In genomic region chr2:1517786-1518500, GRCh38 we compare ENCODE assay signal across 21 cellular contexts.
DNase-seq lines count a peak whose midpoint lies in the region; ATAC-seq lines count a peak whose summit lies in the region.
"Had no signal": no experiment of that assay in that cellular context is flagged by ENCODE, and none has a peak within 500 bp of the region (broad histone marks: within the 10 kb centered on the region; RNA-seq: fewer than 3 reads in every experiment).

No MANE protein-coding gene starts in this region.

- H3K36me3 ChIP-seq in trophoblast cell (ENCODE audit: control insufficient read depth in 1 of 2, insufficient read depth in 2 of 2, low read length in 2 of 2): no peaks in the 10 kb centered on the region
- H3K36me3 ChIP-seq: brain microvascular endothelial cell had no signal

- H3K27me3 Mint-ChIP-seq in stimulated activated naive CD8-positive, alpha-beta T cell treated with anti-CD3 and anti-CD28 coated beads, Interleukin-15, Interleukin-2, amounts not matched to agents 100 ng/mL and 50 ng/mL, for 24 hours: no peaks in the 10 kb centered on the region
- H3K27me3 Mint-ChIP-seq: dendritic cell treated with granulocyte-macrophage colony-stimulating factor and Interleukin-4, amounts not matched to agents 40 ng/mL and 50 ng/mL, for 4 days had no signal

- no peak overlapping the region for H2AFZ ChIP-seq in trophoblast cell (ENCODE audit: insufficient read depth, low read length, poor library complexity)

- no peaks in the 10 kb centered on the region for H3K79me1 ChIP-seq in trophoblast cell (ENCODE audit: low read length)

- H3K4me2 ChIP-seq in trophoblast cell (ENCODE audit: low read length): no peak overlapping the region

- H3K27ac ChIP-seq in cingulate gyrus (ENCODE audit: low read depth, low read length) (peak overlapping the region; percentile 60), trophoblast cell (ENCODE audit: low read depth, low read length) (no peak overlapping the region)
- H3K27ac ChIP-seq: 22Rv1, brain microvascular endothelial cell, C4-2B had no signal

- H4K91ac ChIP-seq in trophoblast cell (ENCODE audit: low read depth, low read length): no peak overlapping the region

- no CpG with 5 or more reads among the region's 6 CpGs for WGBS in trophoblast cell (ENCODE audit: extremely low coverage, insufficient coverage, insufficient read length)

- no peaks in the 10 kb centered on the region for H3K9me3 ChIP-seq in trophoblast cell (ENCODE audit: insufficient read depth, low read depth, low read length)
- H3K9me3 ChIP-seq: thyroid gland had no signal

- no peak overlapping the region for H3K23ac ChIP-seq in trophoblast cell (ENCODE audit: low read length)

- no peak for ATAC-seq in stimulated activated naive CD8-positive, alpha-beta T cell treated with anti-CD3 and anti-CD28 coated beads, Interleukin-15, Interleukin-2, amounts not matched to agents 100 U/mL and 50 U/mL, for 24 hours
- ATAC-seq in GM19467 (IDR thresholded peaks at IDR 0.05; ENCODE audit: unreplicated experiment): no peak
- no peak for ATAC-seq in HG03432 (IDR thresholded peaks at IDR 0.05; ENCODE audit: unreplicated experiment)

- no peak overlapping the region for H2BK5ac ChIP-seq in trophoblast cell (ENCODE audit: low read depth, low read length, poor library complexity)

- H4K8ac ChIP-seq in trophoblast cell (ENCODE audit: low read depth, low read length): no peak overlapping the region

- DNase-seq in NCI-H2171 treated with DMSO at 0.1 percent for 48 hours (lab: John Stamatoyannopoulos, UW) (peak; percentile 79), NCI-H2171 (lab: John Stamatoyannopoulos, UW) (no peak), trophoblast cell (no peak)
- DNase-seq in stimulated activated naive CD8-positive, alpha-beta T cell treated with anti-CD3 and anti-CD28 coated beads, Interleukin-15, Interleukin-2, amounts not matched to agents 100 U/mL and 50 U/mL, for 24 hours: no peak
- DNase-seq: brain microvascular endothelial cell; DMS53; foreskin fibroblast; left colon; NCI-H1930; NCI-H446; NK-92 treated with Interleukin-12 subunit alpha and Interleukin-12 subunit beta, amount 100 ng/mL, for 24 hours; stimulated activated CD4-positive, alpha-beta T cell treated with anti-CD3 and anti-CD28 coated beads, Interleukin-12 subunit alpha, Interleukin-12 subunit beta, amount 100 ng/mL, for 4 hours had no signal

- no peak overlapping the region for H3K14ac ChIP-seq in trophoblast cell (ENCODE audit: low read length)

- H3K4me1 Mint-ChIP-seq in stimulated activated naive CD8-positive, alpha-beta T cell treated with anti-CD3 and anti-CD28 coated beads, Interleukin-15, Interleukin-2, amounts not matched to agents 100 ng/mL and 50 ng/mL, for 24 hours (ENCODE audit: low read depth): peaks cover 16% of the 10 kb centered on the region

- no peak overlapping the region for H3K4me3 ChIP-seq in trophoblast cell (ENCODE audit: low read depth, low read length)
- H3K4me3 ChIP-seq: thyroid gland had no signal

- no peak overlapping the region for H4K12ac ChIP-seq in trophoblast cell (ENCODE audit: low read depth, low read length)

- no peak overlapping the region for H2AK5ac ChIP-seq in trophoblast cell (ENCODE audit: low read length)

- H2BK120ac ChIP-seq in trophoblast cell (ENCODE audit: insufficient read depth, low read length, poor library complexity): no peak overlapping the region

- no peaks in the 10 kb centered on the region for H3K4me1 ChIP-seq in trophoblast cell (ENCODE audit: control insufficient read depth in 1 of 2, insufficient read depth in 2 of 2, low read length in 2 of 2)
- H3K4me1 ChIP-seq: thyroid gland had no signal

- H2BK12ac ChIP-seq in trophoblast cell (ENCODE audit: low read length): no peak overlapping the region

- peak overlapping the region; percentile 14 for H3K27ac Mint-ChIP-seq in stimulated activated naive CD8-positive, alpha-beta T cell treated with anti-CD3 and anti-CD28 coated beads, Interleukin-15, Interleukin-2, amounts not matched to agents 100 ng/mL and 50 ng/mL, for 24 hours
- H3K27ac Mint-ChIP-seq: dendritic cell treated with granulocyte-macrophage colony-stimulating factor and Interleukin-4, amounts not matched to agents 40 ng/mL and 50 ng/mL, for 4 days had no signal

- no peak overlapping the region for H3K9ac ChIP-seq in trophoblast cell (ENCODE audit: low read length)

- no peaks in the 10 kb centered on the region for H3K9me3 Mint-ChIP-seq in stimulated activated naive CD8-positive, alpha-beta T cell treated with anti-CD3 and anti-CD28 coated beads, Interleukin-15, Interleukin-2, amounts not matched to agents 100 ng/mL and 50 ng/mL, for 24 hours
- H3K9me3 Mint-ChIP-seq: dendritic cell treated with granulocyte-macrophage colony-stimulating factor and Interleukin-4, amounts not matched to agents 40 ng/mL and 50 ng/mL, for 4 days; IgD-negative memory B cell had no signal

- no peaks in the 10 kb centered on the region for H3K27me3 ChIP-seq in trophoblast cell (ENCODE audit: insufficient read depth, low read length)
- H3K27me3 ChIP-seq: brain microvascular endothelial cell, thyroid gland had no signal

- no peak overlapping the region for H3K4me3 Mint-ChIP-seq in stimulated activated naive CD8-positive, alpha-beta T cell treated with anti-CD3 and anti-CD28 coated beads, Interleukin-15, Interleukin-2, amounts not matched to agents 100 ng/mL and 50 ng/mL, for 24 hours
- H3K4me3 Mint-ChIP-seq: dendritic cell treated with granulocyte-macrophage colony-stimulating factor and Interleukin-4, amounts not matched to agents 40 ng/mL and 50 ng/mL, for 4 days; IgD-negative memory B cell had no signal

- no peaks in the 10 kb centered on the region for H3K79me2 ChIP-seq in trophoblast cell (ENCODE audit: control insufficient read depth, insufficient read depth, low read length, poor library complexity)

- H3K36me3 Mint-ChIP-seq in stimulated activated naive CD8-positive, alpha-beta T cell treated with anti-CD3 and anti-CD28 coated beads, Interleukin-15, Interleukin-2, amounts not matched to agents 100 ng/mL and 50 ng/mL, for 24 hours (ENCODE audit: low read depth): no peaks in the 10 kb centered on the region
- H3K36me3 Mint-ChIP-seq: IgD-negative memory B cell had no signal

- no peak overlapping the region for H3K4ac ChIP-seq in trophoblast cell (ENCODE audit: low read depth, low read length)

- H3K18ac ChIP-seq in trophoblast cell (ENCODE audit: low read length): no peak overlapping the region
